In the genomic region with DNA sequence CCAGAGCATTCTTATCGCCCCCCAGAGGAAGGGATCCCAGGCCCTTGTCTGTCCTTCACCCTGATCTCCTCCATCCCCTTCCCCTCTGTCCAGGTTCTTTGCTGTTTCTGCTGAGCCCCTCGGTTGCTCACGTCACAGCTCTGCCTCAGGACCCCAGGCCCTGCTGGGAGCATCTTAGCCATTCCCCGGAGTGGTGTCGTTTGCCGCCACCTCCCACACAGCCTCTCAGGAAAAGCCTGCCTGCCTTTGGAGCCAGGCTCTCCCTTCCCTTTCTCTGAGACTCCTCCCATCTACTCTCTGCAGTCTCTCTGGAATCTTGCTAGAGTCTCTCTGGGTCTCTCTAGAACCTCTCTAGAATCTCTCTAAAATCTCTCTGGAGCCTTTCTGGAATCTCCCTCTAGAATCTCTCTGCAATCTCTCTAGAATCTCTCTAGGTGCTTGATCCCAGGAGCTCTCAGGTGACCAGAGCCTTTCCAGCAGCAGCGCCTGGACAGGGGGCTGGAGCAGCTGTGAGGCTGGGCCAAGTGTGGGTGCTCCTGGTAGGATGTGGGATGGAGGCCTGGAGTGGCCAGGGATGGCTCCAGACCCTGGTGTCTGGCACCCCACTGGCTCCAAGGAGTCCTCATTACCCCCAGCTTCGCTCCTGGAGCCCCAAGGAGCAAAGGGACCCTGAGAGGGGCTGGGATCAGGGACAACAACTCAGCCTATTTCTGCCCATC, we compare ENCODE assay signal across 12 cellular contexts.
DNase-seq lines count a peak whose midpoint lies in the region; TF ChIP-seq lines count a peak whose summit lies in the region.
"Had no signal": no experiment of that assay in that cellular context is flagged by ENCODE, and none has a peak within 500 bp of the region (broad histone marks: within the 10 kb centered on the region; RNA-seq: fewer than 3 reads in every experiment).

No MANE protein-coding gene starts in this region.

- DNase-seq in H9 (no peak), HEK293T (ENCODE audit: extremely low spot score) (no peak), left kidney (ENCODE audit: low read depth, low spot score) (peak; percentile 87), osteoblast (ENCODE audit: insufficient read length, low spot score, missing footprints) (peak; percentile 17), Calu3 (no peak), NCI-H510A (lab: John Stamatoyannopoulos, UW) (no peak)
- DNase-seq: CD8-positive, alpha-beta T cell; COR-L47; DND-41; GDM1 had no signal

- no peaks in the 10 kb centered on the region for H3K23me2 ChIP-seq in H9 (ENCODE audit: insufficient read length, low read depth, low read length, poor library complexity, severe bottlenecking)

- H2BK15ac ChIP-seq in H9 (ENCODE audit: low read depth, low read length) = no peak overlapping the region

- H3K18ac ChIP-seq in H9 (ENCODE audit: insufficient read length, low read depth, low read length) = no peak overlapping the region

- H3K4me2 ChIP-seq in H9 (ENCODE audit: insufficient read depth, insufficient read length, low read length) = no peak overlapping the region
- H3K4me2 ChIP-seq in osteoblast (ENCODE audit: insufficient read depth, low read length) = no peak overlapping the region
- H3K4me2 ChIP-seq: A549 had no signal

- H2BK12ac ChIP-seq in H9 (ENCODE audit: insufficient read length, low read depth, low read length) = no peak overlapping the region

- no peaks in the 10 kb centered on the region for H3K27me3 ChIP-seq in H9 (ENCODE audit: insufficient read depth, low read length)
- no peaks in the 10 kb centered on the region for H3K27me3 ChIP-seq in osteoblast (ENCODE audit: insufficient read depth, low read length)

- no peak overlapping the region; a peak in 1 of 7 replicates for H3K27ac Mint-ChIP-seq in H9
- no peak overlapping the region for H3K27ac Mint-ChIP-seq in Calu3 (ENCODE audit: unreplicated experiment)
- H3K27ac Mint-ChIP-seq: CD8-positive, alpha-beta T cell had no signal

- H3K79me1 ChIP-seq in H9 (ENCODE audit: insufficient read depth, low read depth, low read length, poor library complexity, severe bottlenecking) = no peaks in the 10 kb centered on the region

- CTCF ChIA-PET in HEK293T (lab: Yijun Ruan, JAX) (interaction anchor here (0.8 kb wide), 1 partner anchor 40 kb away, joined by 3 read pairs; no protein-coding TSS in a partner anchor), Calu3 (lab: Charles Lee) (no interaction called here)

- no TSS peak for BruUV-seq in Calu3 (replicated peaks; lab: Mats Ljungman, UMichigan)

- H3K9me3 Mint-ChIP-seq in H9 = peaks cover 3 to 5% of the 10 kb centered on the region in 2 experiments; a peak in 2 of 5 replicates
- H3K9me3 Mint-ChIP-seq in Calu3 (ENCODE audit: low read depth, unreplicated experiment) = no peaks in the 10 kb centered on the region
- H3K9me3 Mint-ChIP-seq: CD8-positive, alpha-beta T cell had no signal

- no peak overlapping the region for H3K9ac ChIP-seq in H9 (ENCODE audit: extremely low read depth, insufficient read length, low read length)

- no peak overlapping the region for H2AK5ac ChIP-seq in H9 (ENCODE audit: insufficient read length, low read length)

- H2BK20ac ChIP-seq in H9 (ENCODE audit: low read depth, low read length, poor library complexity, severe bottlenecking) = no peak overlapping the region

- POLR2A ChIA-PET in HEK293T (lab: Yijun Ruan, JAX) = no interaction called here

- H3K4me1 ChIP-seq in H9 (ENCODE audit: insufficient read depth, low read length) (no peaks in the 10 kb centered on the region), osteoblast (ENCODE audit: insufficient read depth, low read length) (peaks cover 9% of the 10 kb centered on the region)

- no peaks in the 10 kb centered on the region; a peak in 1 of 7 replicates for H3K36me3 Mint-ChIP-seq in H9 (ENCODE audit: insufficient read depth in 1 of 3, low read depth in 3 of 3)
- no peaks in the 10 kb centered on the region for H3K36me3 Mint-ChIP-seq in Calu3 (ENCODE audit: insufficient read depth, unreplicated experiment)
- H3K36me3 Mint-ChIP-seq: CD14-positive monocyte; CD8-positive, alpha-beta T cell had no signal

- no peak overlapping the region for H3K4me3 ChIP-seq in osteoblast (ENCODE audit: insufficient read depth, low read length)
- H3K4me3 ChIP-seq: A549 had no signal

- intact Hi-C loops in Calu3 (cut with micrococcal nuclease; ENCODE audit: unreplicated experiment) = no loop called here

- H3K27ac ChIP-seq in H9 (ENCODE audit: insufficient read length, low read depth, low read length) (no peak overlapping the region), osteoblast (ENCODE audit: low read depth, low read length) (no peak overlapping the region)

- H3K79me2 ChIP-seq in H9 (ENCODE audit: insufficient read depth, low read length) = no peaks in the 10 kb centered on the region
- H3K79me2 ChIP-seq in osteoblast (ENCODE audit: insufficient read depth, low read length) = no peaks in the 10 kb centered on the region

- no peak overlapping the region for H2BK5ac ChIP-seq in H9 (ENCODE audit: insufficient read length, low read length)

- H3K27me3 Mint-ChIP-seq in H9 (ENCODE audit: low read depth) (peaks cover 1% of the 10 kb centered on the region; the same call in 1 of the 2 replicates), Calu3 (ENCODE audit: unreplicated experiment) (peaks cover 46% of the 10 kb centered on the region)

- H3K9me3 ChIP-seq in H9 (ENCODE audit: control insufficient read depth, low read depth, low read length) = no peaks in the 10 kb centered on the region
- no peaks in the 10 kb centered on the region for H3K9me3 ChIP-seq in osteoblast (ENCODE audit: low read depth, low read length)
- H3K9me3 ChIP-seq: A549 had no signal

- no peak overlapping the region for H4K8ac ChIP-seq in H9 (replicated peaks; ENCODE audit: insufficient read length, low read depth, low read length)

- H3K4me3 Mint-ChIP-seq in H9 (no peak overlapping the region), Calu3 (ENCODE audit: low read depth, unreplicated experiment) (no peak overlapping the region)
- H3K4me3 Mint-ChIP-seq: CD14-positive monocyte; CD8-positive, alpha-beta T cell had no signal

- no peak overlapping the region for H3K56ac ChIP-seq in H9 (ENCODE audit: insufficient read length, low read depth, low read length)

- WGBS in H9 (ENCODE audit: extremely low coverage, insufficient read length, low lambda C conversion rate) = no CpG with 5 or more reads among the region's 8 CpGs

- H3K4ac ChIP-seq in H9 (ENCODE audit: low read depth, low read length) = no peak overlapping the region

- H2AFZ ChIP-seq in H9 (ENCODE audit: low read length) (no peak overlapping the region), osteoblast (ENCODE audit: low read length) (no peak overlapping the region)

- no peaks in the 10 kb centered on the region for H4K20me1 ChIP-seq in H9 (ENCODE audit: control insufficient read depth, insufficient read depth, insufficient read length)
- no peaks in the 10 kb centered on the region for H4K20me1 ChIP-seq in osteoblast (ENCODE audit: insufficient read depth, low read length)

- H3T11ph ChIP-seq in H9 (ENCODE audit: low read length) = no peak overlapping the region

- H4K5ac ChIP-seq in H9 (ENCODE audit: insufficient read length, low read depth, low read length) = no peak overlapping the region

- no peak overlapping the region for H3K23ac ChIP-seq in H9 (ENCODE audit: insufficient read length, low read depth, low read length)

- peak; percentile 22; the same call in 1 of the 3 replicates for TF ChIP-seq CTCF in H9 (conservative IDR thresholded peaks at IDR 0.05)
- no peak for TF ChIP-seq CTCF in osteoblast (IDR thresholded peaks at IDR 0.05; ENCODE audit: extremely low read depth, low read depth, low read length)
- no peak for TF ChIP-seq CTCF in Calu3 (IDR thresholded peaks at IDR 0.05; ENCODE audit: unreplicated experiment)

- peaks cover 12 to 30% of the 10 kb centered on the region in 2 experiments for H3K4me1 Mint-ChIP-seq in H9
- peaks cover 23% of the 10 kb centered on the region for H3K4me1 Mint-ChIP-seq in Calu3 (ENCODE audit: low read depth, unreplicated experiment)
- H3K4me1 Mint-ChIP-seq: CD14-positive monocyte had no signal

- H3K14ac ChIP-seq in H9 (ENCODE audit: insufficient read depth, low read length) = no peak overlapping the region

- H4K91ac ChIP-seq in H9 (ENCODE audit: insufficient read length, low read depth, low read length) = no peak overlapping the region

- no peaks in the 10 kb centered on the region for H3K36me3 ChIP-seq in osteoblast (ENCODE audit: insufficient read depth, low read length)

- H2BK120ac ChIP-seq in H9 (ENCODE audit: low read depth, low read length, poor library complexity, severe bottlenecking) = no peak overlapping the region

TF ChIP-seq in HEK293T, 16 proteins besides CTCF, POLR2A, EP300 and RAD21:
- TF ChIP-seq ARNT (IDR thresholded peaks at IDR 0.05) (peak; percentile 90), TARDBP (IDR thresholded peaks at IDR 0.05) (no peak)
TF ChIP-seq in HEK293T: peak in this region for 1.

Comparison
In these comparisons a context has a peak if more than half of its experiments do, and no peak if none do; other contexts are left out.
1. DNase-seq: peak in left kidney (single experiment) and osteoblast (single experiment); none in H9 (single experiment), HEK293T (single experiment), Calu3 (single experiment) and NCI-H510A (single experiment).